In the genomic region with DNA sequence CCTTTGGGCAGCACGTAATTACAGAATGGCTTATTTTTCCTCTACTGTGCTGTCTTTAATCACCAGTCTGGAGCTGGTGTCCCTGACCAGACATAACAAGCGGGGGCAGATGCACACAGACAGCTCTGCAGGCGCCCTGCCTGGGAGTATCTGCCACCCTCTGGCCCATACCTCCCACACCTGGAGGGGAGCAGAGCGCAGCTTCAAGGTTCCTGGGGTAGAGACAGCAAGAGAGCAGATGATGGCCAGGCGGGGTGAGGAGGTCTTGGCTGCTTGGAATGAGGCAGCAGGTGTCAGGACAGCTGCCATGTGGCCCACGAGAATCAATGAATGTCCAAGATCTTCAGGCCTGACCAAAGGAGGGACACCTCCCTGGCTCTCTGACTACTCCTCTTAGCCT, we compare ENCODE assay signal across 1 cellular context.
TF ChIP-seq lines count a peak whose summit lies in the region.

No MANE protein-coding gene starts in this region.

TF ChIP-seq in H1, 55 proteins besides CTCF, POLR2A, EP300 and RAD21:
- TF ChIP-seq KDM4A (IDR thresholded peaks at IDR 0.05; ENCODE audit: low read depth, low read length, severe bottlenecking), result no peak
- no peak for TF ChIP-seq KDM5A (IDR thresholded peaks at IDR 0.05; ENCODE audit: low read length)
- no peak for TF ChIP-seq CREB1 (IDR thresholded peaks at IDR 0.05)
- TF ChIP-seq, protein P1, sequence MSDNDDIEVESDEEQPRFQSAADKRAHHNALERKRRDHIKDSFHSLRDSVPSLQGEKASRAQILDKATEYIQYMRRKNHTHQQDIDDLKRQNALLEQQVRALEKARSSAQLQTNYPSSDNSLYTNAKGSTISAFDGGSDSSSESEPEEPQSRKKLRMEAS (IDR thresholded peaks at IDR 0.05), result no peak
- TF ChIP-seq SIN3A (conservative IDR thresholded peaks at IDR 0.05 in 1 of 2, IDR thresholded peaks at IDR 0.05 in 1 of 2; ENCODE audit: low read depth in 1 of 2, low read length in 2 of 2), result no peak
- TF ChIP-seq EGR1 (IDR thresholded peaks at IDR 0.05; ENCODE audit: borderline replicate concordance, low read depth, low read length), result no peak
- no peak for TF ChIP-seq BACH1 (IDR thresholded peaks at IDR 0.05; ENCODE audit: low read length)
- TF ChIP-seq, protein P2, sequence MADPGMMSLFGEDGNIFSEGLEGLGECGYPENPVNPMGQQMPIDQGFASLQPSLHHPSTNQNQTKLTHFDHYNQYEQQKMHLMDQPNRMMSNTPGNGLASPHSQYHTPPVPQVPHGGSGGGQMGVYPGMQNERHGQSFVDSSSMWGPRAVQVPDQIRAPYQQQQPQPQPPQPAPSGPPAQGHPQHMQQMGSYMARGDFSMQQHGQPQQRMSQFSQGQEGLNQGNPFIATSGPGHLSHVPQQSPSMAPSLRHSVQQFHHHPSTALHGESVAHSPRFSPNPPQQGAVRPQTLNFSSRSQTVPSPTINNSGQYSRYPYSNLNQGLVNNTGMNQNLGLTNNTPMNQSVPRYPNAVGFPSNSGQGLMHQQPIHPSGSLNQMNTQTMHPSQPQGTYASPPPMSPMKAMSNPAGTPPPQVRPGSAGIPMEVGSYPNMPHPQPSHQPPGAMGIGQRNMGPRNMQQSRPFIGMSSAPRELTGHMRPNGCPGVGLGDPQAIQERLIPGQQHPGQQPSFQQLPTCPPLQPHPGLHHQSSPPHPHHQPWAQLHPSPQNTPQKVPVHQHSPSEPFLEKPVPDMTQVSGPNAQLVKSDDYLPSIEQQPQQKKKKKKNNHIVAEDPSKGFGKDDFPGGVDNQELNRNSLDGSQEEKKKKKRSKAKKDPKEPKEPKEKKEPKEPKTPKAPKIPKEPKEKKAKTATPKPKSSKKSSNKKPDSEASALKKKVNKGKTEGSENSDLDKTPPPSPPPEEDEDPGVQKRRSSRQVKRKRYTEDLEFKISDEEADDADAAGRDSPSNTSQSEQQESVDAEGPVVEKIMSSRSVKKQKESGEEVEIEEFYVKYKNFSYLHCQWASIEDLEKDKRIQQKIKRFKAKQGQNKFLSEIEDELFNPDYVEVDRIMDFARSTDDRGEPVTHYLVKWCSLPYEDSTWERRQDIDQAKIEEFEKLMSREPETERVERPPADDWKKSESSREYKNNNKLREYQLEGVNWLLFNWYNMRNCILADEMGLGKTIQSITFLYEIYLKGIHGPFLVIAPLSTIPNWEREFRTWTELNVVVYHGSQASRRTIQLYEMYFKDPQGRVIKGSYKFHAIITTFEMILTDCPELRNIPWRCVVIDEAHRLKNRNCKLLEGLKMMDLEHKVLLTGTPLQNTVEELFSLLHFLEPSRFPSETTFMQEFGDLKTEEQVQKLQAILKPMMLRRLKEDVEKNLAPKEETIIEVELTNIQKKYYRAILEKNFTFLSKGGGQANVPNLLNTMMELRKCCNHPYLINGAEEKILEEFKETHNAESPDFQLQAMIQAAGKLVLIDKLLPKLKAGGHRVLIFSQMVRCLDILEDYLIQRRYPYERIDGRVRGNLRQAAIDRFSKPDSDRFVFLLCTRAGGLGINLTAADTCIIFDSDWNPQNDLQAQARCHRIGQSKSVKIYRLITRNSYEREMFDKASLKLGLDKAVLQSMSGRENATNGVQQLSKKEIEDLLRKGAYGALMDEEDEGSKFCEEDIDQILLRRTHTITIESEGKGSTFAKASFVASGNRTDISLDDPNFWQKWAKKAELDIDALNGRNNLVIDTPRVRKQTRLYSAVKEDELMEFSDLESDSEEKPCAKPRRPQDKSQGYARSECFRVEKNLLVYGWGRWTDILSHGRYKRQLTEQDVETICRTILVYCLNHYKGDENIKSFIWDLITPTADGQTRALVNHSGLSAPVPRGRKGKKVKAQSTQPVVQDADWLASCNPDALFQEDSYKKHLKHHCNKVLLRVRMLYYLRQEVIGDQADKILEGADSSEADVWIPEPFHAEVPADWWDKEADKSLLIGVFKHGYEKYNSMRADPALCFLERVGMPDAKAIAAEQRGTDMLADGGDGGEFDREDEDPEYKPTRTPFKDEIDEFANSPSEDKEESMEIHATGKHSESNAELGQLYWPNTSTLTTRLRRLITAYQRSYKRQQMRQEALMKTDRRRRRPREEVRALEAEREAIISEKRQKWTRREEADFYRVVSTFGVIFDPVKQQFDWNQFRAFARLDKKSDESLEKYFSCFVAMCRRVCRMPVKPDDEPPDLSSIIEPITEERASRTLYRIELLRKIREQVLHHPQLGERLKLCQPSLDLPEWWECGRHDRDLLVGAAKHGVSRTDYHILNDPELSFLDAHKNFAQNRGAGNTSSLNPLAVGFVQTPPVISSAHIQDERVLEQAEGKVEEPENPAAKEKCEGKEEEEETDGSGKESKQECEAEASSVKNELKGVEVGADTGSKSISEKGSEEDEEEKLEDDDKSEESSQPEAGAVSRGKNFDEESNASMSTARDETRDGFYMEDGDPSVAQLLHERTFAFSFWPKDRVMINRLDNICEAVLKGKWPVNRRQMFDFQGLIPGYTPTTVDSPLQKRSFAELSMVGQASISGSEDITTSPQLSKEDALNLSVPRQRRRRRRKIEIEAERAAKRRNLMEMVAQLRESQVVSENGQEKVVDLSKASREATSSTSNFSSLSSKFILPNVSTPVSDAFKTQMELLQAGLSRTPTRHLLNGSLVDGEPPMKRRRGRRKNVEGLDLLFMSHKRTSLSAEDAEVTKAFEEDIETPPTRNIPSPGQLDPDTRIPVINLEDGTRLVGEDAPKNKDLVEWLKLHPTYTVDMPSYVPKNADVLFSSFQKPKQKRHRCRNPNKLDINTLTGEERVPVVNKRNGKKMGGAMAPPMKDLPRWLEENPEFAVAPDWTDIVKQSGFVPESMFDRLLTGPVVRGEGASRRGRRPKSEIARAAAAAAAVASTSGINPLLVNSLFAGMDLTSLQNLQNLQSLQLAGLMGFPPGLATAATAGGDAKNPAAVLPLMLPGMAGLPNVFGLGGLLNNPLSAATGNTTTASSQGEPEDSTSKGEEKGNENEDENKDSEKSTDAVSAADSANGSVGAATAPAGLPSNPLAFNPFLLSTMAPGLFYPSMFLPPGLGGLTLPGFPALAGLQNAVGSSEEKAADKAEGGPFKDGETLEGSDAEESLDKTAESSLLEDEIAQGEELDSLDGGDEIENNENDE (IDR thresholded peaks at IDR 0.05; ENCODE audit: insufficient replicate concordance, low read length), result no peak
- TF ChIP-seq SRF (IDR thresholded peaks at IDR 0.05; ENCODE audit: low read depth, low read length), result no peak
- no peak for TF ChIP-seq ZNF274 (IDR thresholded peaks at IDR 0.05; ENCODE audit: borderline replicate concordance, extremely low read depth, low read length)
- TF ChIP-seq ASH2L (IDR thresholded peaks at IDR 0.05; ENCODE audit: low read length), result no peak
- TF ChIP-seq RFX5 (IDR thresholded peaks at IDR 0.05; ENCODE audit: borderline replicate concordance, low read depth, low read length), result no peak
- TF ChIP-seq CBX8 (IDR thresholded peaks at IDR 0.05; ENCODE audit: borderline replicate concordance, low read depth, low read length), result no peak
- TF ChIP-seq, protein P3, sequence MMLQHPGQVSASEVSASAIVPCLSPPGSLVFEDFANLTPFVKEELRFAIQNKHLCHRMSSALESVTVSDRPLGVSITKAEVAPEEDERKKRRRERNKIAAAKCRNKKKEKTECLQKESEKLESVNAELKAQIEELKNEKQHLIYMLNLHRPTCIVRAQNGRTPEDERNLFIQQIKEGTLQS (IDR thresholded peaks at IDR 0.05; ENCODE audit: insufficient read depth, low read depth, low read length), result no peak
- no peak for TF ChIP-seq JUND (IDR thresholded peaks at IDR 0.05; ENCODE audit: low read length)
